ENCODE assay signal across 1 cellular context in genomic region chr14:77421241-77421640, GRCh38.
TF ChIP-seq lines count a peak whose summit lies in the region.

No MANE protein-coding gene starts in this region.

TF ChIP-seq in IMR-90, 13 proteins besides CTCF, POLR2A, EP300 and RAD21:
- no peak for TF ChIP-seq CEBPB (IDR thresholded peaks at IDR 0.05; ENCODE audit: low read depth, low read length)
- no peak for TF ChIP-seq RCOR1 (IDR thresholded peaks at IDR 0.05; ENCODE audit: insufficient replicate concordance, low read length)
